In the genomic region with DNA sequence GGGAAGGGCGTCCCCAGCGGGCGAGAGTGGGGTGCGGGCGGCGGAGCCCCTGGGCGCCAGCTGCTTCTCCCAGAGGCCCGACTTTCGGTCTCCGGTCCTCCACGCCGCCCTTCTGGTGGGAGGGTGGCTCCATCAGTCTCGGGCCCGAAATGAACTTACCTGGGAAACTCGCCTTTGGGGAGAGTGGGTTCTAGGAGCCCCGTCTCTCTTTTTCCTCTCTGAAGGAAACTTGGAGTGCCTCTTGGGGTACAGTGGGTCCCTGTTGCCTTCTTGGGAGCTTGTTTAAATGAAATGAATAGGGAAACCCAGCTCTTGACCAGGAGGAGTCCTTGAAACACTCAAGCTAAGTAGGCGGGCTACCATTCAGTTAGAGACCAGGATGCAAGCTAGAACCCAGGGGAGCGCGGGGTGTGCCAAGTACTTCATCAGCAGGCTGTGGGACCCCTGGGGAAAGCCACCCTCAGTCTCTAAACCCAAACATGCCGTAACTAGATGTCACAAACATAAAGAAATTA, we compare ENCODE assay signal across 8 cellular contexts. TPM values are rescaled to one million over a fixed set of nuclear protein-coding genes. Genes with fewer than 3 reads are reported as not detected.
DNase-seq lines count a peak whose midpoint lies in the region; ATAC-seq and TF ChIP-seq lines count a peak whose summit lies in the region.

No MANE protein-coding gene starts in this region.

- peaks cover 91% of the 10 kb centered on the region for H3K27me3 ChIP-seq in smooth muscle cell (ENCODE audit: low read depth)

- H3K9ac ChIP-seq in smooth muscle cell (ENCODE audit: low read depth): no peak overlapping the region

- WGBS in smooth muscle cell (ENCODE audit: low lambda C conversion rate): 16% methylated on average over 18 of the region's 20 CpGs

- TF ChIP-seq CTCF in foreskin fibroblast (IDR thresholded peaks at IDR 0.05; ENCODE audit: low read depth, low read length) (peak; percentile 0), smooth muscle cell (IDR thresholded peaks at IDR 0.05; ENCODE audit: borderline replicate concordance, insufficient read depth, poor library complexity, severe bottlenecking) (no peak)

- no peaks in the 10 kb centered on the region for H3K36me3 ChIP-seq in smooth muscle cell (ENCODE audit: low read depth)

- peak; percentile 59 for DNase-seq in DMS53 (lab: John Stamatoyannopoulos, UW)
- DNase-seq in DMS53 treated with DMSO at 0.1 percent for 48 hours (lab: John Stamatoyannopoulos, UW; ENCODE audit: unreplicated experiment): no peak
- DNase-seq in foreskin fibroblast: no peak
- DNase-seq in smooth muscle cell (lab: John Stamatoyannopoulos, UW; ENCODE audit: unreplicated experiment): no peak
- DNase-seq in NCI-H2107 treated with DMSO at 0.1 percent for 48 hours (lab: John Stamatoyannopoulos, UW; ENCODE audit: unreplicated experiment): no peak
- DNase-seq in ecto neural progenitor cell (ENCODE audit: low spot score): no peak
- no peak for DNase-seq in NCI-H226

- no peaks in the 10 kb centered on the region for H3K9me3 ChIP-seq in smooth muscle cell (replicated peaks; ENCODE audit: low read depth)

- H4K20me1 ChIP-seq in smooth muscle cell (ENCODE audit: low read depth): no peaks in the 10 kb centered on the region

- peak; percentile 18 for ATAC-seq in SK-N-SH treated with all-trans-retinoic acid at 6 μM for 48 hours

- H3K79me2 ChIP-seq in smooth muscle cell (ENCODE audit: low read depth): no peaks in the 10 kb centered on the region

- H3K4me1 ChIP-seq in smooth muscle cell (ENCODE audit: low read depth): peaks cover 16% of the 10 kb centered on the region

- no peak overlapping the region for H2AFZ ChIP-seq in smooth muscle cell (ENCODE audit: low read depth)

- no peaks in the 10 kb centered on the region for H3F3A ChIP-seq in smooth muscle cell (ENCODE audit: low read depth)

- H3K27ac ChIP-seq in smooth muscle cell (ENCODE audit: low read depth): no peak overlapping the region

- H3K4me2 ChIP-seq in smooth muscle cell: peak overlapping the region; percentile 92

- H3K4me3 ChIP-seq in foreskin fibroblast (ENCODE audit: low read depth in 1 of 2, low read length in 2 of 2) (peak overlapping the region; percentile 55 to 60), smooth muscle cell (peak overlapping the region; percentile 49)

TF ChIP-seq in SK-N-SH treated with all-trans-retinoic acid at 6 μM for 48 hours, 23 proteins besides CTCF, POLR2A, EP300 and RAD21:
- TF ChIP-seq GLIS3 (CRISPR knock-in tag; IDR thresholded peaks at IDR 0.05) (no peak), SNAI2 (CRISPR knock-in tag; IDR thresholded peaks at IDR 0.05) (no peak), TOX (CRISPR knock-in tag; IDR thresholded peaks at IDR 0.05; ENCODE audit: borderline replicate concordance) (no peak)
- TF ChIP-seq, protein P1, sequence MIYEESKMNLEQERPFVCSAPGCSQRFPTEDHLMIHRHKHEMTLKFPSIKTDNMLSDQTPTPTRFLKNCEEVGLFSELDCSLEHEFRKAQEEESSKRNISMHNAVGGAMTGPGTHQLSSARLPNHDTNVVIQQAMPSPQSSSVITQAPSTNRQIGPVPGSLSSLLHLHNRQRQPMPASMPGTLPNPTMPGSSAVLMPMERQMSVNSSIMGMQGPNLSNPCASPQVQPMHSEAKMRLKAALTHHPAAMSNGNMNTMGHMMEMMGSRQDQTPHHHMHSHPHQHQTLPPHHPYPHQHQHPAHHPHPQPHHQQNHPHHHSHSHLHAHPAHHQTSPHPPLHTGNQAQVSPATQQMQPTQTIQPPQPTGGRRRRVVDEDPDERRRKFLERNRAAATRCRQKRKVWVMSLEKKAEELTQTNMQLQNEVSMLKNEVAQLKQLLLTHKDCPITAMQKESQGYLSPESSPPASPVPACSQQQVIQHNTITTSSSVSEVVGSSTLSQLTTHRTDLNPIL (CRISPR knock-in tag; IDR thresholded peaks at IDR 0.05; ENCODE audit: low read depth): no peak

RNA-seq across cellular contexts. Expression of gene SLC26A4, which starts 1.3 kb away (rescaled TPM):
- 0.85 and 1.7 TPM in 2 replicates for total RNA-seq in smooth muscle cell
- polyA plus RNA-seq in smooth muscle cell: 0.06 and 0.57 TPM in 2 replicates
